9 cellular contexts compared by ENCODE assay signal in genomic region chr11:82906236-82906635, GRCh38. TPM values are rescaled to one million over a fixed set of nuclear protein-coding genes. Genes with fewer than 3 reads are reported as not detected.
DNase-seq lines count a peak whose midpoint lies in the region; ATAC-seq and TF ChIP-seq lines count a peak whose summit lies in the region.
"Had no signal": no experiment of that assay in that cellular context is flagged by ENCODE, and none has a peak within 500 bp of the region (broad histone marks: within the 10 kb centered on the region; RNA-seq: fewer than 3 reads in every experiment).

No MANE protein-coding gene starts in this region.

- peak overlapping the region; percentile 26 for H3K27ac Mint-ChIP-seq in T-helper 2 cell treated with Interferon-gamma antibody and Interleukin-4, amounts not matched to agents 5 μg/mL and 100 μg/mL, for 36 hours
- no peak overlapping the region for H3K27ac Mint-ChIP-seq in activated T-helper 17 cell treated with anti-CD3 and anti-CD28 coated beads, Interleukin-2, amount 50 U/mL, for 72 hours

- TF ChIP-seq CTCF in uterus (IDR thresholded peaks at IDR 0.05) = peak; percentile 43 to 72 (median 55)

- peak overlapping the region; percentile 4 for H3K4me3 Mint-ChIP-seq in T-helper 2 cell treated with Interferon-gamma antibody and Interleukin-4, amounts not matched to agents 5 μg/mL and 100 μg/mL, for 36 hours
- no peak overlapping the region for H3K4me3 Mint-ChIP-seq in activated T-helper 17 cell treated with anti-CD3 and anti-CD28 coated beads, Interleukin-2, amount 50 U/mL, for 72 hours

- DNase-seq in DMS53 (lab: John Stamatoyannopoulos, UW) (peak; percentile 89), M059J (ENCODE audit: low read depth) (peak; percentile 47), inferior parietal cortex (ENCODE audit: extremely low spot score) (peak; percentile 68), uterus (no peak)
- no peak for DNase-seq in T-helper 2 cell treated with Interferon-gamma antibody and Interleukin-4, amounts not matched to agents 5 μg/mL and 100 μg/mL, for 36 hours (ENCODE audit: low spot score)
- DNase-seq in activated CD4-positive, alpha-beta T cell treated with anti-CD3 and anti-CD28 coated beads for 48 hours = no peak

- no peak overlapping the region for H3K4me3 ChIP-seq in uterus

- H3K27me3 ChIP-seq in uterus = no peaks in the 10 kb centered on the region

- H3K36me3 ChIP-seq in uterus = no peaks in the 10 kb centered on the region

- TF ChIP-seq POLR2A in uterus (IDR thresholded peaks at IDR 0.05) = no peak

- H3K9me3 ChIP-seq in uterus = no peaks in the 10 kb centered on the region

- no peaks in the 10 kb centered on the region for H3K9me3 Mint-ChIP-seq in T-helper 2 cell treated with Interferon-gamma antibody and Interleukin-4, amounts not matched to agents 5 μg/mL and 100 μg/mL, for 36 hours
- H3K9me3 Mint-ChIP-seq in activated T-helper 17 cell treated with anti-CD3 and anti-CD28 coated beads, Interleukin-2, amount 50 U/mL, for 72 hours = no peaks in the 10 kb centered on the region
- H3K9me3 Mint-ChIP-seq: IgD-negative memory B cell had no signal

- intact Hi-C loops in uterus (cut with DNase I; ENCODE audit: low total_unique reads) = loop anchor here (10.0 kb wide), 1 partner anchor 289 kb away; the partner anchor contains the start of gene ANKRD42

- peaks cover 43% of the 10 kb centered on the region for H3K4me1 Mint-ChIP-seq in T-helper 2 cell treated with Interferon-gamma antibody and Interleukin-4, amounts not matched to agents 5 μg/mL and 100 μg/mL, for 36 hours (ENCODE audit: low read depth)
- peaks cover 18% of the 10 kb centered on the region for H3K4me1 Mint-ChIP-seq in activated T-helper 17 cell treated with anti-CD3 and anti-CD28 coated beads, Interleukin-2, amount 50 U/mL, for 72 hours

- ATAC-seq in activated T-helper 17 cell treated with anti-CD3 and anti-CD28 coated beads, Interleukin-2, amount 50 U/mL, for 72 hours (replicated peaks) = no peak
- no peak for ATAC-seq in HG03571 (IDR thresholded peaks at IDR 0.05; ENCODE audit: unreplicated experiment)

- H3K27ac ChIP-seq in uterus = no peak overlapping the region

- H3K36me3 Mint-ChIP-seq in T-helper 2 cell treated with Interferon-gamma antibody and Interleukin-4, amounts not matched to agents 5 μg/mL and 100 μg/mL, for 36 hours (ENCODE audit: low read depth) = peaks cover 3% of the 10 kb centered on the region
- peaks cover 4% of the 10 kb centered on the region for H3K36me3 Mint-ChIP-seq in activated T-helper 17 cell treated with anti-CD3 and anti-CD28 coated beads, Interleukin-2, amount 50 U/mL, for 72 hours (ENCODE audit: low read depth)
- H3K36me3 Mint-ChIP-seq: IgD-negative memory B cell had no signal

- no peaks in the 10 kb centered on the region for H3K27me3 Mint-ChIP-seq in T-helper 2 cell treated with Interferon-gamma antibody and Interleukin-4, amounts not matched to agents 5 μg/mL and 100 μg/mL, for 36 hours (ENCODE audit: low read depth)
- H3K27me3 Mint-ChIP-seq in activated T-helper 17 cell treated with anti-CD3 and anti-CD28 coated beads, Interleukin-2, amount 50 U/mL, for 72 hours = no peaks in the 10 kb centered on the region
- H3K27me3 Mint-ChIP-seq: IgD-negative memory B cell had no signal

- H3K4me1 ChIP-seq in uterus = no peaks in the 10 kb centered on the region

RNA-seq across cellular contexts. Expression of gene DDIAS, which starts 4.7 kb away (rescaled TPM):
- 18.8 and 22.9 TPM in 2 replicates for total RNA-seq in M059J (2014; rRNA removed; shearing (Covaris generic))
- 1 to 10 TPM in 2 of 4 donors, under 1 TPM in 1, not detected in 1; 0.59 to 6.2 (median 2.2) TPM for total RNA-seq in uterus
- total RNA-seq in activated T-helper 17 cell treated with anti-CD3 and anti-CD28 coated beads, Interleukin-2, amount 50 U/mL, for 72 hours = 10 to 100 TPM in 1 of 2 donors, 1 to 10 TPM in 1; 6.1 to 17.3 TPM

RNA-seq across cellular contexts. Expression of gene PRCP, which starts 6.0 kb away (rescaled TPM):
- 64.6 and 89.6 TPM in 2 replicates for total RNA-seq in M059J (2014; rRNA removed; shearing (Covaris generic))
- 100 to 1,000 TPM in 1 of 4 donors, 10 to 100 TPM in 3; 59.9 to 206 (median 92.3) TPM for total RNA-seq in uterus
- 10 to 100 TPM; 20.9 to 26.9 TPM for total RNA-seq in activated T-helper 17 cell treated with anti-CD3 and anti-CD28 coated beads, Interleukin-2, amount 50 U/mL, for 72 hours

Comparison
In these comparisons a context has a peak if more than half of its experiments do, and no peak if none do; other contexts are left out.
1. DNase-seq: peak in DMS53 (single experiment), M059J (single experiment) and inferior parietal cortex (single experiment); none in T-helper 2 cell treated with Interferon-gamma antibody and Interleukin-4, amounts not matched to agents 5 μg/mL and 100 μg/mL, for 36 hours (single experiment), uterus (0 of 2) and activated CD4-positive, alpha-beta T cell treated with anti-CD3 and anti-CD28 coated beads for 48 hours (single experiment).